In genomic region chr5:177133119-177133844, GRCh38 we compare ENCODE assay signal across 8 cellular contexts. TPM values are rescaled to one million over a fixed set of nuclear protein-coding genes. Genes with fewer than 3 reads are reported as not detected.
DNase-seq lines count a peak whose midpoint lies in the region; ATAC-seq lines count a peak whose summit lies in the region.

TSS of gene NSD1 (plus strand) at chr5:177133773. CDS start at chr5:177135104, 1,331 bp downstream.

- peak within 1 kb of the TSS; percentile 89 for H3K27ac Mint-ChIP-seq in activated CD8-positive, alpha-beta T cell treated with anti-CD3 and anti-CD28 coated beads, Interleukin-2, amount 10 ng/mL, durations not matched to agents 7 days and 5 days

- CTCF ChIA-PET in activated CD8-positive, alpha-beta T cell treated with anti-CD3 and anti-CD28 coated beads, Interleukin-2, amount 10 ng/mL, durations not matched to agents 7 days and 5 days (lab: Charles Lee) = interaction anchor here (1.1 to 5.2 kb wide), 2 partner anchors 20 to 175 kb away, joined by 3 to 43 read pairs; no protein-coding TSS in a partner anchor

- H3K9me3 Mint-ChIP-seq in activated CD8-positive, alpha-beta T cell treated with anti-CD3 and anti-CD28 coated beads, Interleukin-2, amount 10 ng/mL, durations not matched to agents 7 days and 5 days (ENCODE audit: insufficient read depth) = no peaks in the 10 kb centered on the region

- no peaks in the 10 kb centered on the region for H3K27me3 Mint-ChIP-seq in activated CD8-positive, alpha-beta T cell treated with anti-CD3 and anti-CD28 coated beads, Interleukin-2, amount 10 ng/mL, durations not matched to agents 7 days and 5 days (ENCODE audit: low read depth)

- peaks cover 31% of the 10 kb centered on the region for H3K36me3 Mint-ChIP-seq in activated CD8-positive, alpha-beta T cell treated with anti-CD3 and anti-CD28 coated beads, Interleukin-2, amount 10 ng/mL, durations not matched to agents 7 days and 5 days (ENCODE audit: low read depth)

- ATAC-seq in HG02970 (IDR thresholded peaks at IDR 0.05; ENCODE audit: low FRiP score, unreplicated experiment) = peak; percentile 62
- peak; percentile 71 for ATAC-seq in activated CD8-positive, alpha-beta T cell treated with anti-CD3 and anti-CD28 coated beads, Interleukin-2, amount 10 ng/mL, durations not matched to agents 7 days and 5 days

- POLR2A ChIA-PET in activated CD8-positive, alpha-beta T cell treated with anti-CD3 and anti-CD28 coated beads, Interleukin-2, amount 10 ng/mL, durations not matched to agents 7 days and 5 days (lab: Charles Lee) = interaction anchor here (0.7 to 1.4 kb wide), 4 partner anchors 18 to 166 kb away, joined by 3 to 5 read pairs (median 4); no protein-coding TSS in a partner anchor

- peaks cover 51% of the 10 kb centered on the region for H3K4me1 Mint-ChIP-seq in activated CD8-positive, alpha-beta T cell treated with anti-CD3 and anti-CD28 coated beads, Interleukin-2, amount 10 ng/mL, durations not matched to agents 7 days and 5 days (ENCODE audit: low read depth)

- peak within 1 kb of the TSS; percentile 92 for H3K4me3 Mint-ChIP-seq in activated CD8-positive, alpha-beta T cell treated with anti-CD3 and anti-CD28 coated beads, Interleukin-2, amount 10 ng/mL, durations not matched to agents 7 days and 5 days

- peak; percentile 90 for DNase-seq in NK-92 treated with Interleukin-12 subunit alpha and Interleukin-12 subunit beta, amount 100 ng/mL, for 24 hours (lab: John Stamatoyannopoulos, UW)
- DNase-seq in NK-92 (lab: John Stamatoyannopoulos, UW; ENCODE audit: unreplicated experiment) (no peak), NCI-H2227 treated with DMSO at 0.1 percent for 48 hours (lab: John Stamatoyannopoulos, UW) (peak; percentile 10), medulla oblongata (ENCODE audit: extremely low spot score) (peak; percentile 96)
- DNase-seq in activated CD8-positive, alpha-beta T cell treated with anti-CD3 and anti-CD28 coated beads, Interleukin-2, amount 10 ng/mL, durations not matched to agents 7 days and 5 days = peak; percentile 91
- peak; percentile 80 for DNase-seq in effector CD4-positive, alpha-beta T cell
- DNase-seq in stimulated activated CD4-positive, alpha-beta T cell treated with anti-CD3 and anti-CD28 coated beads, TNF-alpha, amount 100 ng/mL, for 4 hours (ENCODE audit: low read depth in 3 of 3) = peak; percentile 81 to 87 (median 85)

RNA-seq across cellular contexts. Expression of gene NSD1, which starts in this region (rescaled TPM):
- 10 to 100 TPM; 91.8 to 98.4 TPM for total RNA-seq in activated CD8-positive, alpha-beta T cell treated with anti-CD3 and anti-CD28 coated beads, Interleukin-2, amount 10 ng/mL, durations not matched to agents 7 days and 5 days
